ENCODE assay signal across 1 cellular context in genomic region chr1:225425211-225425786, GRCh38.
A peak's percentile ranks its signal among the peaks of the same experiment; 100 is the strongest.
TF ChIP-seq lines count a peak whose summit lies in the region.

No MANE protein-coding gene starts in this region.

TF ChIP-seq in IMR-90, 13 proteins besides CTCF, POLR2A, EP300 and RAD21:
- no peak for TF ChIP-seq BHLHE40 (IDR thresholded peaks at IDR 0.05; ENCODE audit: low read depth, low read length)
- no peak for TF ChIP-seq NFE2L2 (IDR thresholded peaks at IDR 0.05; ENCODE audit: low read depth, low read length)
- TF ChIP-seq FOS (IDR thresholded peaks at IDR 0.05; ENCODE audit: low read depth, low read length) = 0 out of 2 replicates have a peak, but pooled peaks have one; percentile 43
- TF ChIP-seq MAZ (IDR thresholded peaks at IDR 0.05; ENCODE audit: borderline replicate concordance, low read depth, low read length) = peak; percentile 44; the same call in 1 of the 2 replicates
